Comparison of ENCODE assay signal across 8 cellular contexts in the genomic region with DNA sequence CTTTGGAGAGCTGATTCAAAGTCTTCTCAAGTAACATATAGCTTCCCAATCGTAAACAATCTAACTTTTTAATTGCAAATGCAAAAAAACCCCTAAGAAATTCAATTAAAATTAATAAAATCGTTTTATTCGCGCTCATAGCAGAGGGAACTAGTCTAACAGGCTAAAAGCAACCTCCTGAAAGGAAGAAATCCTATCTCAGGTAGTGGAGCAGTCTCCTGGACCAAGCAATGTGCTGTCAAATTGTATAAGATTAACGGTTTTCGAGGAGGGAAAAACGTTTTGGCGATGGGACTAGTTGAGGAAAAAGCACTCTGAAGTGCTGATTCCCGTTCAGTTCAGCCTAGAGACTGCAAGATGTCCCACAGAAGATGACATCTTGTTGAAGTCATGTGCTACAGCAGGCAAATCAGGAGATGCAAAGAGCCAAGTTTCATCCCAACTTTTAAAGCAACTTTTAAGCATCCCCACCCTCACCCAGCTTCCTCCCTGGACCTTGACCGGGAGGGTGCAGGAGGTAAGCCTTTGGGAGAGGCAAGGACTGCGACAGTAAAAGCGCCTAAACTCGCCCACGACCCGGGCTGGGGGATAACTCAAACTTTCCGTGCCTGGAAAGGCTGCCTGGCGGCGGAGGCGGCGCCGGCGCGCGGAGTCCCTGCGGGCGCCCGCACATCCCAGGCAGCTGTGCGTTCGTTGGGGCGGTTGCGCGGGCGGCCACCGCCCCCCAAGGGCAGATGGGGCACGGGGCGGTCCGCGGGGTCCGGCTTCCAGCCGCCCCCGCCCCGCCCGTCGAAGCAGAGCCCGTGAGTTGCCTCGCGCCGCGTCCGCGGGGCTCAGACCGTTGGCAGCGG. TPM values are rescaled to one million over a fixed set of nuclear protein-coding genes. Genes with fewer than 3 reads are reported as not detected.
DNase-seq lines count a peak whose midpoint lies in the region; ATAC-seq and TF ChIP-seq lines count a peak whose summit lies in the region.

No MANE protein-coding gene starts in this region.

- H3K36me3 Mint-ChIP-seq in activated T-cell treated with anti-CD3 and anti-CD28 coated beads, Interleukin-2, amount 50 U/mL, for 72 hours (ENCODE audit: insufficient read depth in 2 of 2), result peaks cover 0 to 1% of the 10 kb centered on the region in 2 donors
- no peaks in the 10 kb centered on the region for H3K36me3 Mint-ChIP-seq in progenitor cell of endocrine pancreas (ENCODE audit: insufficient read depth)

- H3K4me1 Mint-ChIP-seq in activated T-cell treated with anti-CD3 and anti-CD28 coated beads, Interleukin-2, amount 50 U/mL, for 72 hours (ENCODE audit: low read depth), result no peaks in the 10 kb centered on the region
- H3K4me1 Mint-ChIP-seq in progenitor cell of endocrine pancreas (ENCODE audit: low read depth), result no peaks in the 10 kb centered on the region

- 20 to 32% methylated on average over 6 to 8 of the region's 53 CpGs for WGBS in gastroesophageal sphincter (ENCODE audit: low coverage in 1 of 2), 2 donors

- TF ChIP-seq POLR2A in gastroesophageal sphincter (IDR thresholded peaks at IDR 0.05), result no peak

- no peak for TF ChIP-seq EP300 in gastroesophageal sphincter (IDR thresholded peaks at IDR 0.05)

- H3K4me1 ChIP-seq in gastroesophageal sphincter, result peaks cover 0 to 19% (median 0%) of the 10 kb centered on the region in 3 donors

- no peaks in the 10 kb centered on the region for H3K27me3 ChIP-seq in gastroesophageal sphincter

- peak; percentile 24 for ATAC-seq in GM21737 (IDR thresholded peaks at IDR 0.05; ENCODE audit: unreplicated experiment)
- peak; percentile 63 to 70 for ATAC-seq in activated T-cell treated with anti-CD3 and anti-CD28 coated beads, Interleukin-2, amount 50 U/mL, for 72 hours (replicated peaks in 1 of 2)
- peak; percentile 47 for ATAC-seq in gastroesophageal sphincter

- peaks cover 16% of the 10 kb centered on the region for H3K27me3 Mint-ChIP-seq in activated T-cell treated with anti-CD3 and anti-CD28 coated beads, Interleukin-2, amount 50 U/mL, for 72 hours (ENCODE audit: low read depth)
- H3K27me3 Mint-ChIP-seq in progenitor cell of endocrine pancreas, result peaks cover 9% of the 10 kb centered on the region

- H3K4me3 ChIP-seq in gastroesophageal sphincter, result peak overlapping the region; percentile 70 to 81

- H3K36me3 ChIP-seq in KOPT-K1 (ENCODE audit: insufficient read depth, low read length) (peaks cover 7% of the 10 kb centered on the region), gastroesophageal sphincter (peaks cover 0 to 1% of the 10 kb centered on the region in 2 donors)

- no peaks in the 10 kb centered on the region for H3K9me3 Mint-ChIP-seq in activated T-cell treated with anti-CD3 and anti-CD28 coated beads, Interleukin-2, amount 50 U/mL, for 72 hours
- H3K9me3 Mint-ChIP-seq in progenitor cell of endocrine pancreas (ENCODE audit: low read depth), result no peaks in the 10 kb centered on the region

- H3K27ac Mint-ChIP-seq in activated T-cell treated with anti-CD3 and anti-CD28 coated beads, Interleukin-2, amount 50 U/mL, for 72 hours, result peak overlapping the region; percentile 84
- H3K27ac Mint-ChIP-seq in progenitor cell of endocrine pancreas, result no peak overlapping the region

- TF ChIP-seq CTCF in gastroesophageal sphincter (IDR thresholded peaks at IDR 0.05), result no peak
- no peak for TF ChIP-seq CTCF in progenitor cell of endocrine pancreas (IDR thresholded peaks at IDR 0.05; ENCODE audit: unreplicated experiment)

- DNase-seq in EL (peak; percentile 26), progenitor cell of endocrine pancreas (ENCODE audit: low spot score, unreplicated experiment) (no peak), NCI-H2107 (lab: John Stamatoyannopoulos, UW) (no peak), superior temporal gyrus (ENCODE audit: extremely low spot score) (no peak)
- DNase-seq in activated T-cell treated with anti-CD3 and anti-CD28 coated beads, Interleukin-2, amount 50 U/mL, for 72 hours, result peak; percentile 40 to 55

- no peaks in the 10 kb centered on the region for H3K9me3 ChIP-seq in KOPT-K1 (ENCODE audit: insufficient read depth, low read length, poor library complexity, severe bottlenecking)
- no peaks in the 10 kb centered on the region for H3K9me3 ChIP-seq in gastroesophageal sphincter

- peak overlapping the region; percentile 72 for H3K27ac ChIP-seq in KOPT-K1 (ENCODE audit: low read depth, low read length, poor library complexity, severe bottlenecking)
- peak overlapping the region; percentile 77 to 94 (median 90) for H3K27ac ChIP-seq in gastroesophageal sphincter

- H3K4me3 Mint-ChIP-seq in activated T-cell treated with anti-CD3 and anti-CD28 coated beads, Interleukin-2, amount 50 U/mL, for 72 hours, result peak overlapping the region; percentile 68 to 86
- H3K4me3 Mint-ChIP-seq in progenitor cell of endocrine pancreas (ENCODE audit: low read depth), result peak overlapping the region; percentile 72

RNA-seq across cellular contexts. Expression of gene MAP7D3, which starts 0.8 kb away (rescaled TPM):
- total RNA-seq in activated T-cell treated with anti-CD3 and anti-CD28 coated beads, Interleukin-2, amount 50 U/mL, for 72 hours, result 10 to 100 TPM; 11.3 to 11.8 TPM
- 10 to 100 TPM; 17.1 to 30.5 (median 23.0) TPM for total RNA-seq in gastroesophageal sphincter
- 5.8 and 5.9 TPM in 2 replicates for total RNA-seq in progenitor cell of endocrine pancreas

RNA-seq across cellular contexts. Expression of gene ADGRG4, which starts 50.3 kb away (rescaled TPM):
- not detected for total RNA-seq in activated T-cell treated with anti-CD3 and anti-CD28 coated beads, Interleukin-2, amount 50 U/mL, for 72 hours
- total RNA-seq in gastroesophageal sphincter, result 1 to 10 TPM in 1 of 4 donors, under 1 TPM in 2, not detected in 1; 0.04 to 3.2 (median 0.16) TPM
- total RNA-seq in progenitor cell of endocrine pancreas, result 2.7 and 3.9 TPM in 2 replicates

Comparison
In these comparisons a context has a peak if more than half of its experiments do, and no peak if none do; other contexts are left out.
1. DNase-seq: peak in EL (single experiment) and activated T-cell treated with anti-CD3 and anti-CD28 coated beads, Interleukin-2, amount 50 U/mL, for 72 hours (2 of 2); none in progenitor cell of endocrine pancreas (single experiment), NCI-H2107 (single experiment) and superior temporal gyrus (single experiment).
2. Peak in every context shown above with its lines, with median percentiles within 50 percentile points of each other: ATAC-seq.